ENCODE assay signal across 8 cellular contexts in genomic region chr17:78923660-78924453, GRCh38. TPM values are rescaled to one million over a fixed set of nuclear protein-coding genes. Genes with fewer than 3 reads are reported as not detected.
A peak's percentile ranks its signal among the peaks of the same experiment; 100 is the strongest.
DNase-seq lines count a peak whose midpoint lies in the region; ATAC-seq and TF ChIP-seq lines count a peak whose summit lies in the region.

No MANE protein-coding gene starts in this region.

- H3K4me1 Mint-ChIP-seq in CD4-positive, alpha-beta memory T cell: peaks cover 5 to 18% (median 10%) of the 10 kb centered on the region in 4 donors

- POLR2A ChIA-PET in CD4-positive, alpha-beta memory T cell (lab: Charles Lee; ENCODE audit: partially characterized antibody): interaction anchor here (1.1 kb wide), 1 partner anchor 36 kb away, joined by 3 read pairs; no protein-coding TSS in a partner anchor

- intact Hi-C loops in CD4-positive, alpha-beta memory T cell (cut with micrococcal nuclease): no loop called here
- intact Hi-C loops in left lung (cut with DNase I): no loop called here

- peak; percentile 34 to 72 (median 47) for DNase-seq in CD4-positive, alpha-beta memory T cell
- peak; percentile 58 for DNase-seq in UCSD-AML1 (lab: John Stamatoyannopoulos, UW; ENCODE audit: unreplicated experiment)
- DNase-seq in cardiac fibroblast (ENCODE audit: low read depth in 2 of 2): no peak
- DNase-seq in left lung: peak; percentile 92 to 95
- peak; percentile 36 to 64 for DNase-seq in stimulated activated CD4-positive, alpha-beta T cell treated with anti-CD3 and anti-CD28 coated beads, Interleukin-4, amount 100 ng/mL, for 4 hours

- H3K4me2 ChIP-seq in KMS-11: peak overlapping the region; percentile 88

- no peaks in the 10 kb centered on the region for H3K36me3 ChIP-seq in CD4-positive, alpha-beta memory T cell (ENCODE audit: insufficient read depth, low read length)
- H3K36me3 ChIP-seq in KMS-11 (ENCODE audit: insufficient read depth) (no peaks in the 10 kb centered on the region), left lung (no peaks in the 10 kb centered on the region)

- no peak overlapping the region for H3K27ac ChIP-seq in CD4-positive, alpha-beta memory T cell (ENCODE audit: low read depth, low read length)
- H3K27ac ChIP-seq in KMS-11 (peak overlapping the region; percentile 85), left lung (peak overlapping the region; percentile 83 to 92)

- H4K20me1 ChIP-seq in KMS-11 (ENCODE audit: insufficient read depth): no peaks in the 10 kb centered on the region

- H3K79me2 ChIP-seq in KMS-11 (ENCODE audit: insufficient read depth, low read depth): peaks cover 52% of the 10 kb centered on the region

- peak overlapping the region; percentile 75 to 90 (median 82) for H3K4me3 Mint-ChIP-seq in CD4-positive, alpha-beta memory T cell

- peaks cover 9 to 13% of the 10 kb centered on the region in 2 donors for H3K27me3 Mint-ChIP-seq in CD4-positive, alpha-beta memory T cell

- CTCF ChIA-PET in CD4-positive, alpha-beta memory T cell (lab: Charles Lee; ENCODE audit: partially characterized antibody): no interaction called here

- H3K9ac ChIP-seq in KMS-11: peak overlapping the region; percentile 72

- ATAC-seq in left lung (peak; percentile 85), HG02970 (IDR thresholded peaks at IDR 0.05; ENCODE audit: low FRiP score, unreplicated experiment) (no peak), GM21737 (IDR thresholded peaks at IDR 0.05; ENCODE audit: unreplicated experiment) (no peak)

- H3K4me1 ChIP-seq in CD4-positive, alpha-beta memory T cell (ENCODE audit: insufficient read depth, low read length): peaks cover 15% of the 10 kb centered on the region
- H3K4me1 ChIP-seq in KMS-11 (ENCODE audit: low read depth, poor library complexity, severe bottlenecking) (peaks cover 26% of the 10 kb centered on the region), left lung (peaks cover 29 to 65% of the 10 kb centered on the region in 2 donors)

- H3K36me3 Mint-ChIP-seq in CD4-positive, alpha-beta memory T cell: no peaks in the 10 kb centered on the region

- peak overlapping the region; percentile 36 to 54 for H3K4me3 ChIP-seq in CD4-positive, alpha-beta memory T cell (ENCODE audit: low read length in 2 of 2)
- no peak overlapping the region for H3K4me3 ChIP-seq in KMS-11 (IDR thresholded peaks at IDR 0.05; ENCODE audit: insufficient read depth, low read depth, low read length)
- peak overlapping the region; percentile 83 to 90 for H3K4me3 ChIP-seq in cardiac fibroblast (replicated peaks in 1 of 2; ENCODE audit: low read depth in 2 of 2, low read length in 2 of 2)
- H3K4me3 ChIP-seq in left lung: peak overlapping the region; percentile 72 to 74

- H3K27ac Mint-ChIP-seq in CD4-positive, alpha-beta memory T cell: peak overlapping the region in 6 of 7 donors; percentile 46 to 85 (median 76)

- H3K9me3 Mint-ChIP-seq in CD4-positive, alpha-beta memory T cell: peaks cover 0 to 2% (median 0%) of the 10 kb centered on the region in 8 donors

- TF ChIP-seq CTCF in KMS-11 (conservative IDR thresholded peaks at IDR 0.05; ENCODE audit: low read depth, low read length) (no peak), cardiac fibroblast (IDR thresholded peaks at IDR 0.05; ENCODE audit: low read depth, low read length) (no peak), left lung (IDR thresholded peaks at IDR 0.05) (no peak)

- H3K27me3 ChIP-seq in CD4-positive, alpha-beta memory T cell (ENCODE audit: insufficient read depth, low read length): no peaks in the 10 kb centered on the region
- H3K27me3 ChIP-seq in KMS-11 (ENCODE audit: insufficient read depth, low read depth): no peaks in the 10 kb centered on the region
- no peaks in the 10 kb centered on the region for H3K27me3 ChIP-seq in left lung

- no peaks in the 10 kb centered on the region for H3K9me3 ChIP-seq in CD4-positive, alpha-beta memory T cell (ENCODE audit: control insufficient read depth in 1 of 2, low read length in 2 of 2)
- no peaks in the 10 kb centered on the region for H3K9me3 ChIP-seq in left lung

- peak overlapping the region; percentile 70 for H2AFZ ChIP-seq in KMS-11 (ENCODE audit: low read depth)

RNA-seq across cellular contexts. Expression of gene TIMP2, which starts 1.3 kb away (rescaled TPM):
- total RNA-seq in CD4-positive, alpha-beta memory T cell: 1 to 10 TPM; 5.9 to 6.0 TPM
- under 1 TPM in 1 of 2 donors, not detected in 1; 0.22 TPM for polyA plus RNA-seq in CD4-positive, alpha-beta memory T cell
- total RNA-seq in left lung: 100 to 1,000 TPM; 196 to 313 TPM

RNA-seq across cellular contexts. Expression of gene CEP295NL, which starts 20.9 kb away (rescaled TPM):
- total RNA-seq in CD4-positive, alpha-beta memory T cell: under 1 TPM in 1 of 2 experiments, not detected in 1; 0.28 TPM
- not detected for polyA plus RNA-seq in CD4-positive, alpha-beta memory T cell
- total RNA-seq in left lung: 1 to 10 TPM; 1.6 to 6.6 TPM

RNA-seq across cellular contexts. Expression of gene LGALS3BP, which starts 55.9 kb away (rescaled TPM):
- total RNA-seq in CD4-positive, alpha-beta memory T cell: 10 to 100 TPM; 44.8 to 45.5 TPM
- polyA plus RNA-seq in CD4-positive, alpha-beta memory T cell: 10 to 100 TPM; 56.4 to 70.7 TPM
- 100 to 1,000 TPM; 379 to 688 TPM for total RNA-seq in left lung

Comparison
In these comparisons a context has a peak if more than half of its experiments do, and no peak if none do; other contexts are left out.
1. DNase-seq: peak in CD4-positive, alpha-beta memory T cell (5 of 5), UCSD-AML1 (single experiment), left lung (2 of 2) and stimulated activated CD4-positive, alpha-beta T cell treated with anti-CD3 and anti-CD28 coated beads, Interleukin-4, amount 100 ng/mL, for 4 hours (2 of 2); none in cardiac fibroblast (0 of 2).
2. RNA of gene TIMP2, which starts 1.3 kb away (total RNA-seq): 196 to 313 TPM in left lung; 5.9 to 6.0 TPM in CD4-positive, alpha-beta memory T cell; every median in the first group is over 10 times any median in the second.
3. RNA of gene LGALS3BP, which starts 55.9 kb away (total RNA-seq): 379 to 688 TPM in left lung; 44.8 to 45.5 TPM in CD4-positive, alpha-beta memory T cell; every median in the first group is over 4 times any median in the second.